7 cellular contexts compared by ENCODE assay signal in genomic region chr1:183472488-183473285, GRCh38. TPM values are rescaled to one million over a fixed set of nuclear protein-coding genes. Genes with fewer than 3 reads are reported as not detected.
DNase-seq lines count a peak whose midpoint lies in the region; ATAC-seq and TF ChIP-seq lines count a peak whose summit lies in the region.

A gene with protein sequence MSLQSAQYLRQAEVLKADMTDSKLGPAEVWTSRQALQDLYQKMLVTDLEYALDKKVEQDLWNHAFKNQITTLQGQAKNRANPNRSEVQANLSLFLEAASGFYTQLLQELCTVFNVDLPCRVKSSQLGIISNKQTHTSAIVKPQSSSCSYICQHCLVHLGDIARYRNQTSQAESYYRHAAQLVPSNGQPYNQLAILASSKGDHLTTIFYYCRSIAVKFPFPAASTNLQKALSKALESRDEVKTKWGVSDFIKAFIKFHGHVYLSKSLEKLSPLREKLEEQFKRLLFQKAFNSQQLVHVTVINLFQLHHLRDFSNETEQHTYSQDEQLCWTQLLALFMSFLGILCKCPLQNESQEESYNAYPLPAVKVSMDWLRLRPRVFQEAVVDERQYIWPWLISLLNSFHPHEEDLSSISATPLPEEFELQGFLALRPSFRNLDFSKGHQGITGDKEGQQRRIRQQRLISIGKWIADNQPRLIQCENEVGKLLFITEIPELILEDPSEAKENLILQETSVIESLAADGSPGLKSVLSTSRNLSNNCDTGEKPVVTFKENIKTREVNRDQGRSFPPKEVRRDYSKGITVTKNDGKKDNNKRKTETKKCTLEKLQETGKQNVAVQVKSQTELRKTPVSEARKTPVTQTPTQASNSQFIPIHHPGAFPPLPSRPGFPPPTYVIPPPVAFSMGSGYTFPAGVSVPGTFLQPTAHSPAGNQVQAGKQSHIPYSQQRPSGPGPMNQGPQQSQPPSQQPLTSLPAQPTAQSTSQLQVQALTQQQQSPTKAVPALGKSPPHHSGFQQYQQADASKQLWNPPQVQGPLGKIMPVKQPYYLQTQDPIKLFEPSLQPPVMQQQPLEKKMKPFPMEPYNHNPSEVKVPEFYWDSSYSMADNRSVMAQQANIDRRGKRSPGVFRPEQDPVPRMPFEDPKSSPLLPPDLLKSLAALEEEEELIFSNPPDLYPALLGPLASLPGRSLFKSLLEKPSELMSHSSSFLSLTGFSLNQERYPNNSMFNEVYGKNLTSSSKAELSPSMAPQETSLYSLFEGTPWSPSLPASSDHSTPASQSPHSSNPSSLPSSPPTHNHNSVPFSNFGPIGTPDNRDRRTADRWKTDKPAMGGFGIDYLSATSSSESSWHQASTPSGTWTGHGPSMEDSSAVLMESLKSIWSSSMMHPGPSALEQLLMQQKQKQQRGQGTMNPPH (plus strand): TSS chr1:183472499. CDS start chr1:183472621, 122 bp downstream.

- no peaks in the 10 kb centered on the region for H3K9me3 ChIP-seq in esophagus squamous epithelium
- no peaks in the 10 kb centered on the region for H3K9me3 ChIP-seq in stomach

- peak within 1 kb of the TSS; percentile 100 for H3K27ac Mint-ChIP-seq in activated T-cell treated with anti-CD3 and anti-CD28 coated beads, Interleukin-2, amount 50 U/mL, for 24 hours
- peak within 1 kb of the TSS; percentile 96 to 99 (median 98) for H3K27ac Mint-ChIP-seq in nephron

- H3K36me3 ChIP-seq in esophagus squamous epithelium (no peaks in the 10 kb centered on the region), stomach (no peaks in the 10 kb centered on the region)

- TF ChIP-seq POLR2A in GM18505 (IDR thresholded peaks at IDR 0.05; ENCODE audit: borderline replicate concordance, extremely low read depth, insufficient read depth, insufficient read length): peak; percentile 78
- TF ChIP-seq POLR2A in esophagus squamous epithelium (IDR thresholded peaks at IDR 0.05): no peak
- TF ChIP-seq POLR2A in stomach (IDR thresholded peaks at IDR 0.05): no peak

- H3K4me1 ChIP-seq in esophagus squamous epithelium (peaks cover 0 to 67% (median 27%) of the 10 kb centered on the region in 3 donors), stomach (peaks cover 20 to 53% (median 36%) of the 10 kb centered on the region in 4 donors)

- H3K4me3 ChIP-seq in esophagus squamous epithelium: peak within 1 kb of the TSS; percentile 92 to 100 (median 92)
- H3K4me3 ChIP-seq in stomach: peak within 1 kb of the TSS; percentile 87 to 97 (median 94)

- H3K36me3 Mint-ChIP-seq in activated T-cell treated with anti-CD3 and anti-CD28 coated beads, Interleukin-2, amount 50 U/mL, for 24 hours (ENCODE audit: low read depth): peaks cover 28% of the 10 kb centered on the region
- H3K36me3 Mint-ChIP-seq in nephron (ENCODE audit: low read depth): peaks cover 7% of the 10 kb centered on the region

- WGBS in esophagus squamous epithelium, 2 donors: 0 to 2% methylated on average over 24 of the region's 72 CpGs
- WGBS in stomach, 5 donors: 0 to 1% (median 0%) methylated on average over 61 to 72 of the region's 72 CpGs

- H3K4me1 Mint-ChIP-seq in activated T-cell treated with anti-CD3 and anti-CD28 coated beads, Interleukin-2, amount 50 U/mL, for 24 hours (ENCODE audit: low read depth): peaks cover 42% of the 10 kb centered on the region
- peaks cover 11% of the 10 kb centered on the region for H3K4me1 Mint-ChIP-seq in nephron

- no peak for TF ChIP-seq EP300 in stomach (IDR thresholded peaks at IDR 0.05)

- H3K4me3 Mint-ChIP-seq in activated T-cell treated with anti-CD3 and anti-CD28 coated beads, Interleukin-2, amount 50 U/mL, for 24 hours: peak within 1 kb of the TSS; percentile 97
- H3K4me3 Mint-ChIP-seq in nephron: peak within 1 kb of the TSS; percentile 89 to 93 (median 91)

- H3K27me3 ChIP-seq in esophagus squamous epithelium: no peaks in the 10 kb centered on the region
- H3K27me3 ChIP-seq in stomach: no peaks in the 10 kb centered on the region

- TF ChIP-seq CTCF in esophagus squamous epithelium (IDR thresholded peaks at IDR 0.05) (no peak), nephron (IDR thresholded peaks at IDR 0.05; ENCODE audit: unreplicated experiment in 3 of 3) (no peak), stomach (IDR thresholded peaks at IDR 0.05) (no peak)

- no peaks in the 10 kb centered on the region for H3K9me3 Mint-ChIP-seq in activated T-cell treated with anti-CD3 and anti-CD28 coated beads, Interleukin-2, amount 50 U/mL, for 24 hours
- no peaks in the 10 kb centered on the region for H3K9me3 Mint-ChIP-seq in nephron

- H3K27me3 Mint-ChIP-seq in activated T-cell treated with anti-CD3 and anti-CD28 coated beads, Interleukin-2, amount 50 U/mL, for 24 hours: no peaks in the 10 kb centered on the region
- H3K27me3 Mint-ChIP-seq in nephron (ENCODE audit: low read depth): no peaks in the 10 kb centered on the region

- intact Hi-C loops in esophagus squamous epithelium (cut with DNase I): loop anchor here (10.0 kb wide), 1 partner anchor 162 kb away; the partner anchor contains the start of gene ARPC5
- intact Hi-C loops in stomach (cut with DNase I; ENCODE audit: low total_unique reads): loop anchor here (10.0 kb wide), 2 partner anchors 52 to 162 kb away; partner anchors contain the start of gene ARPC5

- H3K27ac ChIP-seq in esophagus squamous epithelium: peak within 1 kb of the TSS; percentile 93 to 99 (median 98)
- peak within 1 kb of the TSS; percentile 93 to 96 (median 95) for H3K27ac ChIP-seq in stomach

- peak; percentile 48 for DNase-seq in NCI-H2171 (lab: John Stamatoyannopoulos, UW)
- no peak for DNase-seq in activated T-cell treated with anti-CD3 and anti-CD28 coated beads, Interleukin-2, amount 50 U/mL, for 24 hours
- DNase-seq in esophagus squamous epithelium (lab: John Stamatoyannopoulos, UW): peak; percentile 56
- peak; percentile 40 for DNase-seq in stomach

- peak; percentile 17 for ATAC-seq in GM18505 (IDR thresholded peaks at IDR 0.05; ENCODE audit: unreplicated experiment)
- peak; percentile 10 for ATAC-seq in HG02623 (IDR thresholded peaks at IDR 0.05; ENCODE audit: unreplicated experiment)

RNA-seq across cellular contexts. Expression of the gene that starts here (rescaled TPM):
- total RNA-seq in esophagus squamous epithelium (10 to 100 TPM; 15.8 to 46.5 (median 35.3) TPM), stomach (10 to 100 TPM; 27.0 to 44.9 (median 33.5) TPM)
- polyA plus RNA-seq in stomach: 10 to 100 TPM; 13.4 to 17.4 (median 13.6) TPM
